1 cellular context compared by ENCODE assay signal in genomic region chr19:13797058-13797440, GRCh38.
TF ChIP-seq lines count a peak whose summit lies in the region.

No MANE protein-coding gene starts in this region.

TF ChIP-seq in GM12878, 131 proteins besides CTCF, POLR2A, EP300 and RAD21:
- TF ChIP-seq RELA (IDR thresholded peaks at IDR 0.05; ENCODE audit: borderline replicate concordance, partially characterized antibody), result no peak
- no peak for TF ChIP-seq E2F8 (IDR thresholded peaks at IDR 0.05; ENCODE audit: low read depth, partially characterized antibody)
- TF ChIP-seq DPF2 (IDR thresholded peaks at IDR 0.05), result peak; percentile 6; the same call in 1 of the 2 replicates
- peak; percentile 6; the same call in 1 of the 2 replicates for TF ChIP-seq IKZF1 (conservative IDR thresholded peaks at IDR 0.05)
- TF ChIP-seq SMARCA5 (IDR thresholded peaks at IDR 0.05), result peak; percentile 57; the same call in 1 of the 2 replicates
- TF ChIP-seq PML (IDR thresholded peaks at IDR 0.05; ENCODE audit: low read length), result 0 out of 2 replicates have a peak, but pooled peaks have one; percentile 33
- no peak for TF ChIP-seq TAF1 (IDR thresholded peaks at IDR 0.05; ENCODE audit: borderline replicate concordance, low read depth, low read length)
- no peak for TF ChIP-seq RB1 (IDR thresholded peaks at IDR 0.05; ENCODE audit: borderline replicate concordance)
